21 cellular contexts compared by ENCODE assay signal in the genomic region with DNA sequence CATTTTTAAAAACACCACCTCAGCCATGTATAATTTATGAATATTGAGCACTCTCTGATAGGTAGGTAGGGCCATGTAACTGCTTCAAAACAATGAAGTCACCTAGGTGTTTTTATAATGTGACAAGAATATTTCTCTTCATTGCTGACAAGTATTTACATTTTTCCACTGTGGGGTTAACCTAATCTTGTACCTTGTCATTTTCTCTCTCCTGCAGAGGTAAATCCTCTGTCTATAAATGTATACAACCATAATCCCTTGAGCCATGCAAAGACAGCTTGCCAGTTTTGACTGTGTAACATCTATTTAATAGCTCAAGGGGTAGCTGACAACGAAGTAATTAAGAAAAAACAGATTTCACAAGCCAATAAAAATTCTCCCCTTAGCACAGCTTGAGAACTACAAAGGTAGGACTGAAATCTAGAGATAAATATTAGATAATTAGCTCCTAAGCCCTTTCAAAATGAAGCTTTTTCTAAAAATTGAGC.
DNase-seq lines count a peak whose midpoint lies in the region; ATAC-seq and TF ChIP-seq lines count a peak whose summit lies in the region.
"Had no signal": no experiment of that assay in that cellular context is flagged by ENCODE, and none has a peak within 500 bp of the region (broad histone marks: within the 10 kb centered on the region; RNA-seq: fewer than 3 reads in every experiment).

No MANE protein-coding gene starts in this region.

- H2AFZ ChIP-seq in neural cell (ENCODE audit: low read depth, low read length), result no peak overlapping the region

- DNase-seq in D341Med (ENCODE audit: low spot score), result peak; percentile 58
- peak; percentile 10 to 84 for DNase-seq in HAP-1 (ENCODE audit: low spot score in 2 of 2)
- no peak for DNase-seq in WERI-Rb-1
- no peak for DNase-seq in AG20443 (ENCODE audit: low spot score)
- DNase-seq in stimulated activated CD4-positive, alpha-beta T cell treated with anti-CD3 and anti-CD28 coated beads, Interleukin-4, amount 100 ng/mL, for 1 hour, result no peak
- DNase-seq: 8988T; ACHN; C1 segment of cervical spinal cord; Calu3; CD4-positive, alpha-beta memory T cell; COR-L47; DMS 273 treated with DMSO at 0.1 percent for 48 hours; DMS79; EL; GDM1; GOT3; HCEC 1CT had no signal

- H3K4me3 ChIP-seq in HAP-1, result no peak overlapping the region
- no peak overlapping the region for H3K4me3 ChIP-seq in WERI-Rb-1 (ENCODE audit: low read depth, low read length)
- no peak overlapping the region for H3K4me3 ChIP-seq in neural cell (ENCODE audit: low read length)
- H3K4me3 ChIP-seq: A549, GM12878 had no signal

- no peak overlapping the region for H3K4me2 ChIP-seq in neural cell (ENCODE audit: low read length)
- H3K4me2 ChIP-seq: A549 had no signal

- no peak overlapping the region for H3K9ac ChIP-seq in neural cell (ENCODE audit: low read length)

- no peaks in the 10 kb centered on the region for H3K9me3 ChIP-seq in HAP-1
- H3K9me3 ChIP-seq in WERI-Rb-1 (ENCODE audit: severe bottlenecking), result no peaks in the 10 kb centered on the region
- H3K9me3 ChIP-seq in neural cell (ENCODE audit: low read length), result no peaks in the 10 kb centered on the region
- H3K9me3 ChIP-seq: A549 had no signal

- TF ChIP-seq EP300 in neural cell (conservative IDR thresholded peaks at IDR 0.05; ENCODE audit: poor library complexity, severe bottlenecking), result peak; percentile 90

- no peak for ATAC-seq in GM21737 (IDR thresholded peaks at IDR 0.05; ENCODE audit: unreplicated experiment)
- ATAC-seq: A549, GM12878 had no signal

- H3K27me3 ChIP-seq in HAP-1 (ENCODE audit: low read depth) (no peaks in the 10 kb centered on the region), WERI-Rb-1 (ENCODE audit: insufficient read depth, low read depth, severe bottlenecking) (no peaks in the 10 kb centered on the region), neural cell (ENCODE audit: insufficient read depth, low read depth, low read length) (no peaks in the 10 kb centered on the region)

- H3K9me2 ChIP-seq in neural cell (ENCODE audit: insufficient read depth, low read length), result no peaks in the 10 kb centered on the region

- in situ Hi-C loops in HAP-1 (cut with MboI; ENCODE audit: low sequenced_read_pairs), result no loop called here

- H3K36me3 ChIP-seq in HAP-1 (replicated peaks) (no peaks in the 10 kb centered on the region), WERI-Rb-1 (no peaks in the 10 kb centered on the region), neural cell (ENCODE audit: insufficient read depth, low read length) (no peaks in the 10 kb centered on the region)

- H4K20me1 ChIP-seq in neural cell (ENCODE audit: insufficient read depth), result no peaks in the 10 kb centered on the region

- TF ChIP-seq CTCF in WERI-Rb-1 (IDR thresholded peaks at IDR 0.05; ENCODE audit: low read depth, low read length) (no peak), neural cell (IDR thresholded peaks at IDR 0.05; ENCODE audit: poor library complexity, severe bottlenecking) (no peak)

- H3F3A ChIP-seq in neural cell (ENCODE audit: insufficient read depth, low read length, poor library complexity, severe bottlenecking), result no peaks in the 10 kb centered on the region

- peaks cover 29% of the 10 kb centered on the region for H3K4me1 ChIP-seq in HAP-1
- H3K4me1 ChIP-seq: A549 had no signal

- TF ChIP-seq RAD21 in neural cell (conservative IDR thresholded peaks at IDR 0.05), result no peak

- H3K27ac ChIP-seq in WERI-Rb-1 (peak overlapping the region; percentile 34; the same call in 1 of the 2 replicates), neural cell (ENCODE audit: low read length) (no peak overlapping the region)
- H3K27ac ChIP-seq: A549 had no signal

- H3K79me2 ChIP-seq in neural cell (replicated peaks; ENCODE audit: insufficient read depth, low read length), result no peaks in the 10 kb centered on the region

TF ChIP-seq in neural cell, 6 proteins besides CTCF, POLR2A, EP300 and RAD21:
- TF ChIP-seq, protein P1, sequence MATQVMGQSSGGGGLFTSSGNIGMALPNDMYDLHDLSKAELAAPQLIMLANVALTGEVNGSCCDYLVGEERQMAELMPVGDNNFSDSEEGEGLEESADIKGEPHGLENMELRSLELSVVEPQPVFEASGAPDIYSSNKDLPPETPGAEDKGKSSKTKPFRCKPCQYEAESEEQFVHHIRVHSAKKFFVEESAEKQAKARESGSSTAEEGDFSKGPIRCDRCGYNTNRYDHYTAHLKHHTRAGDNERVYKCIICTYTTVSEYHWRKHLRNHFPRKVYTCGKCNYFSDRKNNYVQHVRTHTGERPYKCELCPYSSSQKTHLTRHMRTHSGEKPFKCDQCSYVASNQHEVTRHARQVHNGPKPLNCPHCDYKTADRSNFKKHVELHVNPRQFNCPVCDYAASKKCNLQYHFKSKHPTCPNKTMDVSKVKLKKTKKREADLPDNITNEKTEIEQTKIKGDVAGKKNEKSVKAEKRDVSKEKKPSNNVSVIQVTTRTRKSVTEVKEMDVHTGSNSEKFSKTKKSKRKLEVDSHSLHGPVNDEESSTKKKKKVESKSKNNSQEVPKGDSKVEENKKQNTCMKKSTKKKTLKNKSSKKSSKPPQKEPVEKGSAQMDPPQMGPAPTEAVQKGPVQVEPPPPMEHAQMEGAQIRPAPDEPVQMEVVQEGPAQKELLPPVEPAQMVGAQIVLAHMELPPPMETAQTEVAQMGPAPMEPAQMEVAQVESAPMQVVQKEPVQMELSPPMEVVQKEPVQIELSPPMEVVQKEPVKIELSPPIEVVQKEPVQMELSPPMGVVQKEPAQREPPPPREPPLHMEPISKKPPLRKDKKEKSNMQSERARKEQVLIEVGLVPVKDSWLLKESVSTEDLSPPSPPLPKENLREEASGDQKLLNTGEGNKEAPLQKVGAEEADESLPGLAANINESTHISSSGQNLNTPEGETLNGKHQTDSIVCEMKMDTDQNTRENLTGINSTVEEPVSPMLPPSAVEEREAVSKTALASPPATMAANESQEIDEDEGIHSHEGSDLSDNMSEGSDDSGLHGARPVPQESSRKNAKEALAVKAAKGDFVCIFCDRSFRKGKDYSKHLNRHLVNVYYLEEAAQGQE (IDR thresholded peaks at IDR 0.05; ENCODE audit: borderline replicate concordance), result no peak
- TF ChIP-seq SMC3 (conservative IDR thresholded peaks at IDR 0.05; ENCODE audit: poor library complexity) (no peak), TAF1 (IDR thresholded peaks at IDR 0.05; ENCODE audit: low read depth) (no peak), EZH2 (IDR thresholded peaks at IDR 0.05; ENCODE audit: borderline replicate concordance, insufficient read depth, low read length, poor library complexity, severe bottlenecking) (no peak), POLR2AphosphoS5 (IDR thresholded peaks at IDR 0.05) (peak; percentile 67), MXI1 (conservative IDR thresholded peaks at IDR 0.05; ENCODE audit: poor library complexity, severe bottlenecking) (no peak)
TF ChIP-seq in neural cell: peak in this region for 1.

Comparison
In these comparisons a context has a peak if more than half of its experiments do, and no peak if none do; other contexts are left out.
1. DNase-seq: peak in D341Med (single experiment) and HAP-1 (2 of 2); none in WERI-Rb-1 (single experiment), AG20443 (single experiment) and stimulated activated CD4-positive, alpha-beta T cell treated with anti-CD3 and anti-CD28 coated beads, Interleukin-4, amount 100 ng/mL, for 1 hour (single experiment).